ENCODE assay signal across 1 cellular context in genomic region chr2:21032338-21033236, GRCh38.
A peak's percentile ranks its signal among the peaks of the same experiment; 100 is the strongest.
TF ChIP-seq lines count a peak whose summit lies in the region.

No MANE protein-coding gene starts in this region.

TF ChIP-seq in HepG2, 621 proteins besides CTCF, POLR2A, EP300 and RAD21 (continued from another document and continues in another):
- TF ChIP-seq ZBTB8A (CRISPR knock-in tag; IDR thresholded peaks at IDR 0.05; ENCODE audit: borderline replicate concordance, low read depth), result no peak
- no peak for TF ChIP-seq ELK4 (CRISPR knock-in tag; IDR thresholded peaks at IDR 0.05; ENCODE audit: borderline replicate concordance)
- TF ChIP-seq, protein P1, sequence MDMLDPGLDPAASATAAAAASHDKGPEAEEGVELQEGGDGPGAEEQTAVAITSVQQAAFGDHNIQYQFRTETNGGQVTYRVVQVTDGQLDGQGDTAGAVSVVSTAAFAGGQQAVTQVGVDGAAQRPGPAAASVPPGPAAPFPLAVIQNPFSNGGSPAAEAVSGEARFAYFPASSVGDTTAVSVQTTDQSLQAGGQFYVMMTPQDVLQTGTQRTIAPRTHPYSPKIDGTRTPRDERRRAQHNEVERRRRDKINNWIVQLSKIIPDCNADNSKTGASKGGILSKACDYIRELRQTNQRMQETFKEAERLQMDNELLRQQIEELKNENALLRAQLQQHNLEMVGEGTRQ (IDR thresholded peaks at IDR 0.05; ENCODE audit: low read depth, low read length), result 0 out of 2 replicates have a peak, but pooled peaks have one; percentile 1
- TF ChIP-seq, protein P1 (CRISPR knock-in tag; IDR thresholded peaks at IDR 0.05; ENCODE audit: borderline replicate concordance), result no peak
- TF ChIP-seq, protein P2, sequence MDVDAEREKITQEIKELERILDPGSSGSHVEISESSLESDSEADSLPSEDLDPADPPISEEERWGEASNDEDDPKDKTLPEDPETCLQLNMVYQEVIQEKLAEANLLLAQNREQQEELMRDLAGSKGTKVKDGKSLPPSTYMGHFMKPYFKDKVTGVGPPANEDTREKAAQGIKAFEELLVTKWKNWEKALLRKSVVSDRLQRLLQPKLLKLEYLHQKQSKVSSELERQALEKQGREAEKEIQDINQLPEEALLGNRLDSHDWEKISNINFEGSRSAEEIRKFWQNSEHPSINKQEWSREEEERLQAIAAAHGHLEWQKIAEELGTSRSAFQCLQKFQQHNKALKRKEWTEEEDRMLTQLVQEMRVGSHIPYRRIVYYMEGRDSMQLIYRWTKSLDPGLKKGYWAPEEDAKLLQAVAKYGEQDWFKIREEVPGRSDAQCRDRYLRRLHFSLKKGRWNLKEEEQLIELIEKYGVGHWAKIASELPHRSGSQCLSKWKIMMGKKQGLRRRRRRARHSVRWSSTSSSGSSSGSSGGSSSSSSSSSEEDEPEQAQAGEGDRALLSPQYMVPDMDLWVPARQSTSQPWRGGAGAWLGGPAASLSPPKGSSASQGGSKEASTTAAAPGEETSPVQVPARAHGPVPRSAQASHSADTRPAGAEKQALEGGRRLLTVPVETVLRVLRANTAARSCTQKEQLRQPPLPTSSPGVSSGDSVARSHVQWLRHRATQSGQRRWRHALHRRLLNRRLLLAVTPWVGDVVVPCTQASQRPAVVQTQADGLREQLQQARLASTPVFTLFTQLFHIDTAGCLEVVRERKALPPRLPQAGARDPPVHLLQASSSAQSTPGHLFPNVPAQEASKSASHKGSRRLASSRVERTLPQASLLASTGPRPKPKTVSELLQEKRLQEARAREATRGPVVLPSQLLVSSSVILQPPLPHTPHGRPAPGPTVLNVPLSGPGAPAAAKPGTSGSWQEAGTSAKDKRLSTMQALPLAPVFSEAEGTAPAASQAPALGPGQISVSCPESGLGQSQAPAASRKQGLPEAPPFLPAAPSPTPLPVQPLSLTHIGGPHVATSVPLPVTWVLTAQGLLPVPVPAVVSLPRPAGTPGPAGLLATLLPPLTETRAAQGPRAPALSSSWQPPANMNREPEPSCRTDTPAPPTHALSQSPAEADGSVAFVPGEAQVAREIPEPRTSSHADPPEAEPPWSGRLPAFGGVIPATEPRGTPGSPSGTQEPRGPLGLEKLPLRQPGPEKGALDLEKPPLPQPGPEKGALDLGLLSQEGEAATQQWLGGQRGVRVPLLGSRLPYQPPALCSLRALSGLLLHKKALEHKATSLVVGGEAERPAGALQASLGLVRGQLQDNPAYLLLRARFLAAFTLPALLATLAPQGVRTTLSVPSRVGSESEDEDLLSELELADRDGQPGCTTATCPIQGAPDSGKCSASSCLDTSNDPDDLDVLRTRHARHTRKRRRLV (CRISPR knock-in tag; IDR thresholded peaks at IDR 0.05), result no peak
- no peak for TF ChIP-seq ZBTB39 (CRISPR knock-in tag; IDR thresholded peaks at IDR 0.05)
- TF ChIP-seq MBD4 (IDR thresholded peaks at IDR 0.05; ENCODE audit: borderline replicate concordance, low read length), result 0 out of 2 replicates have a peak, but pooled peaks have one; percentile 71
- no peak for TF ChIP-seq ZNF567 (CRISPR knock-in tag; IDR thresholded peaks at IDR 0.05; ENCODE audit: borderline replicate concordance)
- no peak for TF ChIP-seq HMG20B (CRISPR knock-in tag; conservative IDR thresholded peaks at IDR 0.05)
- no peak for TF ChIP-seq ZNF746 (CRISPR knock-in tag; IDR thresholded peaks at IDR 0.05)
- TF ChIP-seq U2AF1 (optimal IDR thresholded peaks at IDR 0.05; ENCODE audit: low read depth, low read length), result peak; percentile 3
- 0 out of 2 replicates have a peak, but pooled peaks have one; percentile 63 for TF ChIP-seq NCOA5 (CRISPR knock-in tag; IDR thresholded peaks at IDR 0.05)
- no peak for TF ChIP-seq HOXD1 (CRISPR knock-in tag; IDR thresholded peaks at IDR 0.05)
- no peak for TF ChIP-seq ZNF83 (CRISPR knock-in tag; IDR thresholded peaks at IDR 0.05; ENCODE audit: borderline replicate concordance)
- no peak for TF ChIP-seq ZFP1 (CRISPR knock-in tag; IDR thresholded peaks at IDR 0.05)
- no peak for TF ChIP-seq HMGA1 (CRISPR knock-in tag; conservative IDR thresholded peaks at IDR 0.05)
- TF ChIP-seq KDM1A (CRISPR knock-in tag; IDR thresholded peaks at IDR 0.05), result no peak
- TF ChIP-seq, protein P3, sequence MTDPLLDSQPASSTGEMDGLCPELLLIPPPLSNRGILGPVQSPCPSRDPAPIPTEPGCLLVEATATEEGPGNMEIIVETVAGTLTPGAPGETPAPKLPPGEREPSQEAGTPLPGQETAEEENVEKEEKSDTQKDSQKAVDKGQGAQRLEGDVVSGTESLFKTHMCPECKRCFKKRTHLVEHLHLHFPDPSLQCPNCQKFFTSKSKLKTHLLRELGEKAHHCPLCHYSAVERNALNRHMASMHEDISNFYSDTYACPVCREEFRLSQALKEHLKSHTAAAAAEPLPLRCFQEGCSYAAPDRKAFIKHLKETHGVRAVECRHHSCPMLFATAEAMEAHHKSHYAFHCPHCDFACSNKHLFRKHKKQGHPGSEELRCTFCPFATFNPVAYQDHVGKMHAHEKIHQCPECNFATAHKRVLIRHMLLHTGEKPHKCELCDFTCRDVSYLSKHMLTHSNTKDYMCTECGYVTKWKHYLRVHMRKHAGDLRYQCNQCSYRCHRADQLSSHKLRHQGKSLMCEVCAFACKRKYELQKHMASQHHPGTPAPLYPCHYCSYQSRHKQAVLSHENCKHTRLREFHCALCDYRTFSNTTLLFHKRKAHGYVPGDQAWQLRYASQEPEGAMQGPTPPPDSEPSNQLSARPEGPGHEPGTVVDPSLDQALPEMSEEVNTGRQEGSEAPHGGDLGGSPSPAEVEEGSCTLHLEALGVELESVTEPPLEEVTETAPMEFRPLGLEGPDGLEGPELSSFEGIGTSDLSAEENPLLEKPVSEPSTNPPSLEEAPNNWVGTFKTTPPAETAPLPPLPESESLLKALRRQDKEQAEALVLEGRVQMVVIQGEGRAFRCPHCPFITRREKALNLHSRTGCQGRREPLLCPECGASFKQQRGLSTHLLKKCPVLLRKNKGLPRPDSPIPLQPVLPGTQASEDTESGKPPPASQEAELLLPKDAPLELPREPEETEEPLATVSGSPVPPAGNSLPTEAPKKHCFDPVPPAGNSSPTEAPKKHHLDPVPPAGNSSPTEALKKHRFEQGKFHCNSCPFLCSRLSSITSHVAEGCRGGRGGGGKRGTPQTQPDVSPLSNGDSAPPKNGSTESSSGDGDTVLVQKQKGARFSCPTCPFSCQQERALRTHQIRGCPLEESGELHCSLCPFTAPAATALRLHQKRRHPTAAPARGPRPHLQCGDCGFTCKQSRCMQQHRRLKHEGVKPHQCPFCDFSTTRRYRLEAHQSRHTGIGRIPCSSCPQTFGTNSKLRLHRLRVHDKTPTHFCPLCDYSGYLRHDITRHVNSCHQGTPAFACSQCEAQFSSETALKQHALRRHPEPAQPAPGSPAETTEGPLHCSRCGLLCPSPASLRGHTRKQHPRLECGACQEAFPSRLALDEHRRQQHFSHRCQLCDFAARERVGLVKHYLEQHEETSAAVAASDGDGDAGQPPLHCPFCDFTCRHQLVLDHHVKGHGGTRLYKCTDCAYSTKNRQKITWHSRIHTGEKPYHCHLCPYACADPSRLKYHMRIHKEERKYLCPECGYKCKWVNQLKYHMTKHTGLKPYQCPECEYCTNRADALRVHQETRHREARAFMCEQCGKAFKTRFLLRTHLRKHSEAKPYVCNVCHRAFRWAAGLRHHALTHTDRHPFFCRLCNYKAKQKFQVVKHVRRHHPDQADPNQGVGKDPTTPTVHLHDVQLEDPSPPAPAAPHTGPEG (CRISPR knock-in tag; IDR thresholded peaks at IDR 0.05), result no peak
- TF ChIP-seq AKAP8 (CRISPR knock-in tag; IDR thresholded peaks at IDR 0.05), result peak; percentile 68; the same call in 1 of the 2 replicates
- TF ChIP-seq NFE2L2 (IDR thresholded peaks at IDR 0.05; ENCODE audit: low read length), result no peak
- no peak for TF ChIP-seq SNAI1 (CRISPR knock-in tag; IDR thresholded peaks at IDR 0.05; ENCODE audit: borderline replicate concordance)
- TF ChIP-seq ZSCAN25 (CRISPR knock-in tag; IDR thresholded peaks at IDR 0.05), result no peak
- TF ChIP-seq MIXL1 (CRISPR knock-in tag; IDR thresholded peaks at IDR 0.05), result no peak
- TF ChIP-seq CAMTA2 (CRISPR knock-in tag; IDR thresholded peaks at IDR 0.05; ENCODE audit: borderline replicate concordance), result no peak
- 0 out of 2 replicates have a peak, but pooled peaks have one; percentile 30 for TF ChIP-seq HIVEP1 (CRISPR knock-in tag; IDR thresholded peaks at IDR 0.05)
- TF ChIP-seq, protein P4, sequence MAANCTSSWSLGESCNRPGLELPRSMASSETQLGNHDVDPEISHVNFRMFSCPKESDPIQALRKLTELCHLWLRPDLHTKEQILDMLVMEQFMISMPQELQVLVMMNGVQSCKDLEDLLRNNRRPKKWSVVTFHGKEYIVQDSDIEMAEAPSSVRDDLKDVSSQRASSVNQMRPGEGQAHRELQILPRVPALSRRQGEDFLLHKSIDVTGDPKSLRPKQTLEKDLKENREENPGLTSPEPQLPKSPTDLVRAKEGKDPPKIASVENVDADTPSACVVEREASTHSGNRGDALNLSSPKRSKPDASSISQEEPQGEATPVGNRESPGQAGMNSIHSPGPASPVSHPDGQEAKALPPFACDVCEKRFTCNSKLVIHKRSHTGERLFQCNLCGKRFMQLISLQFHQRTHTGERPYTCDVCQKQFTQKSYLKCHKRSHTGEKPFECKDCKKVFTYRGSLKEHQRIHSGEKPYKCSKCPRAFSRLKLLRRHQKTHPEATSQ (CRISPR knock-in tag; IDR thresholded peaks at IDR 0.05; ENCODE audit: borderline replicate concordance), result 0 out of 2 replicates have a peak, but pooled peaks have one; percentile 23
- TF ChIP-seq, protein P5, sequence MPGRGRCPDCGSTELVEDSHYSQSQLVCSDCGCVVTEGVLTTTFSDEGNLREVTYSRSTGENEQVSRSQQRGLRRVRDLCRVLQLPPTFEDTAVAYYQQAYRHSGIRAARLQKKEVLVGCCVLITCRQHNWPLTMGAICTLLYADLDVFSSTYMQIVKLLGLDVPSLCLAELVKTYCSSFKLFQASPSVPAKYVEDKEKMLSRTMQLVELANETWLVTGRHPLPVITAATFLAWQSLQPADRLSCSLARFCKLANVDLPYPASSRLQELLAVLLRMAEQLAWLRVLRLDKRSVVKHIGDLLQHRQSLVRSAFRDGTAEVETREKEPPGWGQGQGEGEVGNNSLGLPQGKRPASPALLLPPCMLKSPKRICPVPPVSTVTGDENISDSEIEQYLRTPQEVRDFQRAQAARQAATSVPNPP (CRISPR knock-in tag; IDR thresholded peaks at IDR 0.05), result no peak
- TF ChIP-seq YY1 (IDR thresholded peaks at IDR 0.05; ENCODE audit: insufficient read depth, insufficient replicate concordance, low read depth, low read length), result peak; percentile 36
- TF ChIP-seq MXD4 (CRISPR knock-in tag; IDR thresholded peaks at IDR 0.05), result no peak
- TF ChIP-seq IRF9 (CRISPR knock-in tag; IDR thresholded peaks at IDR 0.05; ENCODE audit: borderline replicate concordance), result no peak
- 0 out of 4 replicates have a peak, but pooled peaks of 1 of the 2 experiments have one; percentile 23 for TF ChIP-seq NR2F1 (CRISPR knock-in tag; IDR thresholded peaks at IDR 0.05)
- 0 out of 2 replicates have a peak, but pooled peaks have one; percentile 31 for TF ChIP-seq RXRA (CRISPR knock-in tag; IDR thresholded peaks at IDR 0.05)
- TF ChIP-seq ZNF431 (CRISPR knock-in tag; IDR thresholded peaks at IDR 0.05; ENCODE audit: borderline replicate concordance, low read depth), result no peak
